ENCODE assay signal across 1 cellular context in the genomic region with DNA sequence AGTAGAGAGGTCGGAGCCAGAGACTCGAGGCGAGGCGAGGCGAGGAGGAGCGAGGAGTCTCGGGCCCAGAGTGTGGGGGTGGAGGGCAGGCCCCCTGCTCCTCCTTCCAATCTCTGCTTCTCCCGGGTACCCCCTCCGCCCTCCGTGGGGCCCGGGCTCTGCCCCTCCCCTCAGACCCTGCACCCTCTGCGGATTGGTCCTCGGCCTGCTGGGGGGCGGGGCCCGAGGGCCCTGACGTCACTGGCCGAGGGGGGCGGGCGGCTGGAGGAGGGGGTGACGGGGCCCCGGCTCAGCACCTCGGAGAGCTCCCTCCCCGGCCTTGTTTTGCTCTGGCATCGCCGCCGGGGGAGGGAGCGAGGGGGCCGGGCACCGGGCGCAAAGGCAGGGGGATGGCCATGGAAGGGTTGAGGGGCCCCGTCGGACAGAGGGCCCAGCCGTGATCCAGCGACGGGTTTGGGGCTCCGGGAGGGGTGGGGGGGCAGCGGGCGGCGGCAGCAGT.
A peak's percentile ranks its signal among the peaks of the same experiment; 100 is the strongest.
TF ChIP-seq lines count a peak whose summit lies in the region.

A gene (plus strand): TSS at position 282 of the 499 bp plus-strand sequence. CDS start 232 bp downstream, outside the sequence.

TF ChIP-seq in GM12878, 131 proteins besides CTCF, POLR2A, EP300 and RAD21 (continued from another document):
- TF ChIP-seq, protein P1, sequence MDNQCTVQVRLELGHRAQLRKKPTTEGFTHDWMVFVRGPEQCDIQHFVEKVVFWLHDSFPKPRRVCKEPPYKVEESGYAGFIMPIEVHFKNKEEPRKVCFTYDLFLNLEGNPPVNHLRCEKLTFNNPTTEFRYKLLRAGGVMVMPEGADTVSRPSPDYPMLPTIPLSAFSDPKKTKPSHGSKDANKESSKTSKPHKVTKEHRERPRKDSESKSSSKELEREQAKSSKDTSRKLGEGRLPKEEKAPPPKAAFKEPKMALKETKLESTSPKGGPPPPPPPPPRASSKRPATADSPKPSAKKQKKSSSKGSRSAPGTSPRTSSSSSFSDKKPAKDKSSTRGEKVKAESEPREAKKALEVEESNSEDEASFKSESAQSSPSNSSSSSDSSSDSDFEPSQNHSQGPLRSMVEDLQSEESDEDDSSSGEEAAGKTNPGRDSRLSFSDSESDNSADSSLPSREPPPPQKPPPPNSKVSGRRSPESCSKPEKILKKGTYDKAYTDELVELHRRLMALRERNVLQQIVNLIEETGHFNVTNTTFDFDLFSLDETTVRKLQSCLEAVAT (IDR thresholded peaks at IDR 0.05), result no peak
- TF ChIP-seq IRF4 (IDR thresholded peaks at IDR 0.05; ENCODE audit: low read depth, low read length), result no peak
- TF ChIP-seq SP1 (IDR thresholded peaks at IDR 0.05; ENCODE audit: low read depth, low read length), result no peak
- no peak for TF ChIP-seq ZSCAN29 (IDR thresholded peaks at IDR 0.05)
- TF ChIP-seq, protein P2, sequence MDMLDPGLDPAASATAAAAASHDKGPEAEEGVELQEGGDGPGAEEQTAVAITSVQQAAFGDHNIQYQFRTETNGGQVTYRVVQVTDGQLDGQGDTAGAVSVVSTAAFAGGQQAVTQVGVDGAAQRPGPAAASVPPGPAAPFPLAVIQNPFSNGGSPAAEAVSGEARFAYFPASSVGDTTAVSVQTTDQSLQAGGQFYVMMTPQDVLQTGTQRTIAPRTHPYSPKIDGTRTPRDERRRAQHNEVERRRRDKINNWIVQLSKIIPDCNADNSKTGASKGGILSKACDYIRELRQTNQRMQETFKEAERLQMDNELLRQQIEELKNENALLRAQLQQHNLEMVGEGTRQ (IDR thresholded peaks at IDR 0.05; ENCODE audit: borderline replicate concordance, low read depth, low read length), result no peak
- TF ChIP-seq NFIC (IDR thresholded peaks at IDR 0.05; ENCODE audit: low read depth, low read length), result no peak
- peak; percentile 89 for TF ChIP-seq CREB1 (IDR thresholded peaks at IDR 0.05; ENCODE audit: low read depth)
- no peak for TF ChIP-seq TARDBP (IDR thresholded peaks at IDR 0.05; ENCODE audit: borderline replicate concordance)
- TF ChIP-seq SPI1 (IDR thresholded peaks at IDR 0.05; ENCODE audit: borderline replicate concordance, insufficient read depth, low read depth, low read length), result no peak
- no peak for TF ChIP-seq KAT2A (conservative IDR thresholded peaks at IDR 0.05; ENCODE audit: control insufficient read depth, low read depth, low read length)
- TF ChIP-seq, protein P3, sequence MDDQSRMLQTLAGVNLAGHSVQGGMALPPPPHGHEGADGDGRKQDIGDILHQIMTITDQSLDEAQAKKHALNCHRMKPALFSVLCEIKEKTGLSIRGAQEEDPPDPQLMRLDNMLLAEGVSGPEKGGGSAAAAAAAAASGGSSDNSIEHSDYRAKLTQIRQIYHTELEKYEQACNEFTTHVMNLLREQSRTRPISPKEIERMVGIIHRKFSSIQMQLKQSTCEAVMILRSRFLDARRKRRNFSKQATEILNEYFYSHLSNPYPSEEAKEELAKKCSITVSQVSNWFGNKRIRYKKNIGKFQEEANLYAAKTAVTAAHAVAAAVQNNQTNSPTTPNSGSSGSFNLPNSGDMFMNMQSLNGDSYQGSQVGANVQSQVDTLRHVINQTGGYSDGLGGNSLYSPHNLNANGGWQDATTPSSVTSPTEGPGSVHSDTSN (IDR thresholded peaks at IDR 0.05; ENCODE audit: insufficient replicate concordance, low read depth, low read length), result no peak
- TF ChIP-seq, protein P4, sequence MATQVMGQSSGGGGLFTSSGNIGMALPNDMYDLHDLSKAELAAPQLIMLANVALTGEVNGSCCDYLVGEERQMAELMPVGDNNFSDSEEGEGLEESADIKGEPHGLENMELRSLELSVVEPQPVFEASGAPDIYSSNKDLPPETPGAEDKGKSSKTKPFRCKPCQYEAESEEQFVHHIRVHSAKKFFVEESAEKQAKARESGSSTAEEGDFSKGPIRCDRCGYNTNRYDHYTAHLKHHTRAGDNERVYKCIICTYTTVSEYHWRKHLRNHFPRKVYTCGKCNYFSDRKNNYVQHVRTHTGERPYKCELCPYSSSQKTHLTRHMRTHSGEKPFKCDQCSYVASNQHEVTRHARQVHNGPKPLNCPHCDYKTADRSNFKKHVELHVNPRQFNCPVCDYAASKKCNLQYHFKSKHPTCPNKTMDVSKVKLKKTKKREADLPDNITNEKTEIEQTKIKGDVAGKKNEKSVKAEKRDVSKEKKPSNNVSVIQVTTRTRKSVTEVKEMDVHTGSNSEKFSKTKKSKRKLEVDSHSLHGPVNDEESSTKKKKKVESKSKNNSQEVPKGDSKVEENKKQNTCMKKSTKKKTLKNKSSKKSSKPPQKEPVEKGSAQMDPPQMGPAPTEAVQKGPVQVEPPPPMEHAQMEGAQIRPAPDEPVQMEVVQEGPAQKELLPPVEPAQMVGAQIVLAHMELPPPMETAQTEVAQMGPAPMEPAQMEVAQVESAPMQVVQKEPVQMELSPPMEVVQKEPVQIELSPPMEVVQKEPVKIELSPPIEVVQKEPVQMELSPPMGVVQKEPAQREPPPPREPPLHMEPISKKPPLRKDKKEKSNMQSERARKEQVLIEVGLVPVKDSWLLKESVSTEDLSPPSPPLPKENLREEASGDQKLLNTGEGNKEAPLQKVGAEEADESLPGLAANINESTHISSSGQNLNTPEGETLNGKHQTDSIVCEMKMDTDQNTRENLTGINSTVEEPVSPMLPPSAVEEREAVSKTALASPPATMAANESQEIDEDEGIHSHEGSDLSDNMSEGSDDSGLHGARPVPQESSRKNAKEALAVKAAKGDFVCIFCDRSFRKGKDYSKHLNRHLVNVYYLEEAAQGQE (IDR thresholded peaks at IDR 0.05; ENCODE audit: low read depth, low read length), result peak; percentile 96
- TF ChIP-seq MXI1 (IDR thresholded peaks at IDR 0.05; ENCODE audit: low read depth, low read length), result no peak
- TF ChIP-seq RELA (IDR thresholded peaks at IDR 0.05; ENCODE audit: borderline replicate concordance, partially characterized antibody), result no peak
- TF ChIP-seq ATF7 (IDR thresholded peaks at IDR 0.05; ENCODE audit: low read depth), result 0 out of 2 replicates have a peak, but pooled peaks have one; percentile 29
- TF ChIP-seq SRF (IDR thresholded peaks at IDR 0.05; ENCODE audit: low read depth in 2 of 2, low read length in 2 of 2), result 0 out of 4 replicates have a peak, but pooled peaks of 1 of the 2 experiments have one; percentile 22
- peak in 1 of 2 experiments; percentile 50; a peak in 1 of 3 replicates for TF ChIP-seq EGR1 (IDR thresholded peaks at IDR 0.05; ENCODE audit: borderline replicate concordance in 1 of 2, low read depth in 2 of 2, low read length in 2 of 2)
- peak; percentile 81 for TF ChIP-seq CREM (IDR thresholded peaks at IDR 0.05; ENCODE audit: low read depth)
- no peak for TF ChIP-seq PAX8 (IDR thresholded peaks at IDR 0.05)
- TF ChIP-seq BACH1 (IDR thresholded peaks at IDR 0.05; ENCODE audit: borderline replicate concordance), result no peak
- TF ChIP-seq SUPT20H (IDR thresholded peaks at IDR 0.05; ENCODE audit: borderline replicate concordance, control insufficient read depth, low read depth, low read length), result no peak
- 0 out of 2 replicates have a peak, but pooled peaks have one; percentile 48 for TF ChIP-seq RCOR1 (conservative IDR thresholded peaks at IDR 0.05; ENCODE audit: low read depth, low read length)
- TF ChIP-seq, protein P5, sequence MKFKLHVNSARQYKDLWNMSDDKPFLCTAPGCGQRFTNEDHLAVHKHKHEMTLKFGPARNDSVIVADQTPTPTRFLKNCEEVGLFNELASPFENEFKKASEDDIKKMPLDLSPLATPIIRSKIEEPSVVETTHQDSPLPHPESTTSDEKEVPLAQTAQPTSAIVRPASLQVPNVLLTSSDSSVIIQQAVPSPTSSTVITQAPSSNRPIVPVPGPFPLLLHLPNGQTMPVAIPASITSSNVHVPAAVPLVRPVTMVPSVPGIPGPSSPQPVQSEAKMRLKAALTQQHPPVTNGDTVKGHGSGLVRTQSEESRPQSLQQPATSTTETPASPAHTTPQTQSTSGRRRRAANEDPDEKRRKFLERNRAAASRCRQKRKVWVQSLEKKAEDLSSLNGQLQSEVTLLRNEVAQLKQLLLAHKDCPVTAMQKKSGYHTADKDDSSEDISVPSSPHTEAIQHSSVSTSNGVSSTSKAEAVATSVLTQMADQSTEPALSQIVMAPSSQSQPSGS (IDR thresholded peaks at IDR 0.05; ENCODE audit: low read length), result no peak
- TF ChIP-seq MYB (IDR thresholded peaks at IDR 0.05; ENCODE audit: borderline replicate concordance, low read depth, low read length), result no peak
TF ChIP-seq in GM12878: peak in this region for 8.
